Comparison of ENCODE assay signal across 29 cellular contexts in genomic region chr16:17452931-17453330, GRCh38. TPM values are rescaled to one million over a fixed set of nuclear protein-coding genes. Genes with fewer than 3 reads are reported as not detected.
DNase-seq lines count a peak whose midpoint lies in the region; ATAC-seq, FAIRE-seq and TF ChIP-seq lines count a peak whose summit lies in the region.
"Had no signal": no experiment of that assay in that cellular context is flagged by ENCODE, and none has a peak within 500 bp of the region (broad histone marks: within the 10 kb centered on the region; RNA-seq: fewer than 3 reads in every experiment).

No MANE protein-coding gene starts in this region.

- H2BK5ac ChIP-seq in mesendoderm (ENCODE audit: low read length): no peak overlapping the region

- peaks cover 86% of the 10 kb centered on the region for H3K79me2 ChIP-seq in astrocyte (ENCODE audit: insufficient read depth, low read length)
- H3K79me2 ChIP-seq in mesendoderm (ENCODE audit: control insufficient read depth, insufficient read depth, low read length): no peaks in the 10 kb centered on the region

- peaks cover 57% of the 10 kb centered on the region for H3K36me3 ChIP-seq in BLaER1
- H3K36me3 ChIP-seq in astrocyte (ENCODE audit: insufficient read depth, low read length): peaks cover 4% of the 10 kb centered on the region
- H3K36me3 ChIP-seq in neutrophil: no peaks in the 10 kb centered on the region
- H3K36me3 ChIP-seq in mesendoderm (ENCODE audit: control insufficient read depth, insufficient read depth, low read length): no peaks in the 10 kb centered on the region
- no peaks in the 10 kb centered on the region for H3K36me3 ChIP-seq in upper lobe of left lung
- H3K36me3 ChIP-seq: adrenal gland, lower lobe of right lung, pancreas, stomach, upper lobe of right lung had no signal

- H3K27me3 Mint-ChIP-seq in astrocyte (ENCODE audit: low read depth, unreplicated experiment): no peaks in the 10 kb centered on the region
- H3K27me3 Mint-ChIP-seq: activated CD4-positive, alpha-beta memory T cell treated with anti-CD3 and anti-CD28 coated beads, Interleukin-2, amount 10 ng/mL, durations not matched to agents 7 days and 5 days had no signal

- peaks cover 8% of the 10 kb centered on the region for H3K36me3 Mint-ChIP-seq in astrocyte (ENCODE audit: low read depth, unreplicated experiment)

- DNase-seq in GM03348 (ENCODE audit: low spot score): peak; percentile 64
- DNase-seq in astrocyte (ENCODE audit: low read depth): peak; percentile 52
- DNase-seq in mesendoderm: no peak
- no peak for DNase-seq in upper lobe of left lung
- DNase-seq: activated CD4-positive, alpha-beta memory T cell treated with anti-CD3 and anti-CD28 coated beads, Interleukin-2, amount 10 ng/mL, durations not matched to agents 7 days and 5 days; activated CD4-positive, CD25-positive, alpha-beta regulatory T cell treated with anti-CD3 and anti-CD28 coated beads, Interleukin-2, amount 50 U/mL, for 72 hours; activated gamma-delta T cell; adrenal gland; CD8-positive, alpha-beta memory T cell; effector CD8-positive, alpha-beta T cell; foreskin melanocyte; lower lobe of right lung; NCI-H1436; NCI-H2081 treated with DMSO at 0.1 percent for 48 hours; NCI-H345; NCI-H748 treated with DMSO at 0.1 percent for 48 hours; pancreas; small intestine; stimulated activated CD4-positive, alpha-beta T cell treated with anti-CD3 and anti-CD28 coated beads, Interleukin-1b, Interleukin-23, amount 100 ng/mL, for 48 hours; stimulated activated CD8-positive, alpha-beta memory T cell treated with anti-CD3 and anti-CD28 coated beads, Interleukin-4, amount 100 ng/mL, for 48 hours; stomach; T-helper 1 cell; upper lobe of right lung had no signal

- H4K5ac ChIP-seq in mesendoderm (ENCODE audit: low read length): no peak overlapping the region

- peaks cover under 1% of the 10 kb centered on the region for H3K79me1 ChIP-seq in mesendoderm (ENCODE audit: low read length)

- no peak overlapping the region for H3K4ac ChIP-seq in mesendoderm (ENCODE audit: low read depth, low read length)

- peak overlapping the region; percentile 34 for H3K27ac Mint-ChIP-seq in astrocyte (ENCODE audit: unreplicated experiment)
- H3K27ac Mint-ChIP-seq: activated CD4-positive, alpha-beta memory T cell treated with anti-CD3 and anti-CD28 coated beads, Interleukin-2, amount 10 ng/mL, durations not matched to agents 7 days and 5 days; nephron had no signal

- H3K27me3 ChIP-seq in BLaER1: no peaks in the 10 kb centered on the region
- H3K27me3 ChIP-seq in astrocyte (ENCODE audit: insufficient read depth, low read length): no peaks in the 10 kb centered on the region
- no peaks in the 10 kb centered on the region for H3K27me3 ChIP-seq in neutrophil
- no peaks in the 10 kb centered on the region for H3K27me3 ChIP-seq in mesendoderm (ENCODE audit: insufficient read depth, low read length, poor library complexity)
- H3K27me3 ChIP-seq in upper lobe of left lung: no peaks in the 10 kb centered on the region
- H3K27me3 ChIP-seq: adrenal gland, pancreas, stomach, upper lobe of right lung had no signal

- no peak overlapping the region for H3K4me3 ChIP-seq in BLaER1
- H3K4me3 ChIP-seq in astrocyte (ENCODE audit: insufficient read depth, low read depth, low read length): no peak overlapping the region
- H3K4me3 ChIP-seq in neutrophil (ENCODE audit: low read depth in 1 of 2, low read length in 1 of 2): peak overlapping the region; percentile 13 to 19
- no peak overlapping the region for H3K4me3 ChIP-seq in mesendoderm (ENCODE audit: low read length)
- H3K4me3 ChIP-seq in upper lobe of left lung: no peak overlapping the region
- H3K4me3 ChIP-seq: adrenal gland, lower lobe of right lung, pancreas, stomach, upper lobe of right lung had no signal

- H3K4me2 ChIP-seq in BLaER1: peak overlapping the region; percentile 6; the same call in 1 of the 2 replicates
- peak overlapping the region; percentile 32 for H3K4me2 ChIP-seq in astrocyte (ENCODE audit: low read length)
- no peak overlapping the region for H3K4me2 ChIP-seq in mesendoderm (ENCODE audit: low read length)

- H3K27ac ChIP-seq in BLaER1: peak overlapping the region; percentile 14; the same call in 1 of the 2 replicates
- no peak overlapping the region for H3K27ac ChIP-seq in astrocyte (ENCODE audit: low read depth, low read length)
- peak overlapping the region; percentile 95 for H3K27ac ChIP-seq in neutrophil
- no peak overlapping the region for H3K27ac ChIP-seq in mesendoderm (ENCODE audit: low read depth, low read length)
- H3K27ac ChIP-seq in upper lobe of left lung: no peak overlapping the region
- H3K27ac ChIP-seq: adrenal gland, epithelial cell of prostate, lower lobe of right lung, pancreas, stomach, upper lobe of right lung had no signal

- no peak for FAIRE-seq in astrocyte (lab: Jason Lieb, UNC)
- FAIRE-seq: G401.6, pancreas, small intestine had no signal

- no peak for TF ChIP-seq POLR2A in upper lobe of left lung (IDR thresholded peaks at IDR 0.05)

- H3K9me3 ChIP-seq in BLaER1 (no peaks in the 10 kb centered on the region), astrocyte (ENCODE audit: insufficient read depth, low read depth, low read length) (no peaks in the 10 kb centered on the region), neutrophil (no peaks in the 10 kb centered on the region), upper lobe of left lung (no peaks in the 10 kb centered on the region)
- H3K9me3 ChIP-seq: adrenal gland, lower lobe of right lung, pancreas, stomach, upper lobe of right lung had no signal

- H3K9me3 Mint-ChIP-seq in astrocyte (ENCODE audit: unreplicated experiment): no peaks in the 10 kb centered on the region
- H3K9me3 Mint-ChIP-seq: activated CD4-positive, alpha-beta memory T cell treated with anti-CD3 and anti-CD28 coated beads, Interleukin-2, amount 10 ng/mL, durations not matched to agents 7 days and 5 days; CD8-positive, alpha-beta memory T cell; nephron had no signal

- H2BK120ac ChIP-seq in mesendoderm (ENCODE audit: low read depth, low read length): no peak overlapping the region

- H4K20me1 ChIP-seq in BLaER1 (peaks cover 95% of the 10 kb centered on the region), astrocyte (ENCODE audit: insufficient read depth, low read length) (peaks cover 88% of the 10 kb centered on the region)

- no peak overlapping the region for H2BK15ac ChIP-seq in mesendoderm (replicated peaks; ENCODE audit: low read depth)

- no peak overlapping the region for H3K9ac ChIP-seq in BLaER1
- H3K9ac ChIP-seq in astrocyte (ENCODE audit: low read length): no peak overlapping the region
- no peak overlapping the region for H3K9ac ChIP-seq in mesendoderm (ENCODE audit: low read length)

- no peak overlapping the region for H3K56ac ChIP-seq in mesendoderm (ENCODE audit: low read length)

- no CpG with 5 or more reads among the region's 2 CpGs for WGBS in mesendoderm (ENCODE audit: extremely low coverage, insufficient coverage, low lambda C conversion rate)
- 80 to 89% methylated on average over 2 of the region's 2 CpGs for WGBS in upper lobe of left lung, 2 donors

- no peak overlapping the region for H3K23ac ChIP-seq in mesendoderm (ENCODE audit: low read length)

- H3K4me1 Mint-ChIP-seq in astrocyte (ENCODE audit: low read depth, unreplicated experiment): peaks cover 16% of the 10 kb centered on the region

- no peak overlapping the region for H4K8ac ChIP-seq in mesendoderm (ENCODE audit: low read depth, low read length)

- no peak overlapping the region for H3K4me3 Mint-ChIP-seq in astrocyte (ENCODE audit: unreplicated experiment)
- H3K4me3 Mint-ChIP-seq: activated CD4-positive, alpha-beta memory T cell treated with anti-CD3 and anti-CD28 coated beads, Interleukin-2, amount 10 ng/mL, durations not matched to agents 7 days and 5 days; nephron had no signal

- H2AK5ac ChIP-seq in mesendoderm (ENCODE audit: low read length): no peak overlapping the region

- no peak for TF ChIP-seq CTCF in astrocyte (IDR thresholded peaks at IDR 0.05; ENCODE audit: insufficient read depth, low read depth, low read length)
- TF ChIP-seq CTCF in neutrophil (IDR thresholded peaks at IDR 0.05): no peak
- TF ChIP-seq CTCF in upper lobe of left lung (IDR thresholded peaks at IDR 0.05): no peak

- peaks cover 67% of the 10 kb centered on the region for H3K4me1 ChIP-seq in BLaER1
- H3K4me1 ChIP-seq in astrocyte (ENCODE audit: insufficient read depth, low read length): peaks cover 8% of the 10 kb centered on the region
- peaks cover 66 to 74% of the 10 kb centered on the region in 2 experiments for H3K4me1 ChIP-seq in neutrophil (ENCODE audit: control insufficient read depth in 1 of 2, insufficient read depth in 1 of 2, low read depth in 1 of 2, low read length in 1 of 2)
- H3K4me1 ChIP-seq in mesendoderm (ENCODE audit: control insufficient read depth, low read depth, low read length): no peaks in the 10 kb centered on the region
- peaks cover 3 to 24% (median 15%) of the 10 kb centered on the region in 4 donors for H3K4me1 ChIP-seq in upper lobe of left lung

- no peak overlapping the region for H3K18ac ChIP-seq in mesendoderm (ENCODE audit: low read length)

- no peak overlapping the region for H2AFZ ChIP-seq in astrocyte (ENCODE audit: low read depth, low read length)

- no peak for TF ChIP-seq EP300 in upper lobe of left lung (IDR thresholded peaks at IDR 0.05)

- ATAC-seq in GM19455 (IDR thresholded peaks at IDR 0.05; ENCODE audit: unreplicated experiment) (no peak), upper lobe of left lung (ENCODE audit: low FRiP score in 2 of 2) (no peak)
- ATAC-seq: lower lobe of right lung, pancreas, upper lobe of right lung had no signal

RNA-seq across cellular contexts. Expression of gene XYLT1, which starts 17.8 kb away (rescaled TPM):
- total RNA-seq in astrocyte: 22.9 and 28.5 TPM in 2 replicates
- 7.2 TPM for polyA plus RNA-seq in mesendoderm (2013, experiment 1 of 2)
- 6.8 TPM for polyA plus RNA-seq in mesendoderm (2013, experiment 2 of 2)
- 10 to 100 TPM in 1 of 6 donors, 1 to 10 TPM in 5; 3.0 to 26.2 (median 6.8) TPM for total RNA-seq in upper lobe of left lung

Comparison
In these comparisons a context has a peak if more than half of its experiments do, and no peak if none do; other contexts are left out.
1. H3K27ac ChIP-seq: peak in BLaER1 (single experiment) and neutrophil (single experiment); none in astrocyte (single experiment), mesendoderm (single experiment) and upper lobe of left lung (0 of 4).
2. H3K4me3 ChIP-seq: peak in neutrophil (2 of 2); none in BLaER1 (single experiment), astrocyte (single experiment), mesendoderm (single experiment) and upper lobe of left lung (0 of 4).
3. DNase-seq: peak in GM03348 (single experiment) and astrocyte (single experiment); none in mesendoderm (single experiment) and upper lobe of left lung (0 of 2).